ENCODE assay signal across 9 cellular contexts in genomic region chr6:64330694-64331309, GRCh38.
DNase-seq lines count a peak whose midpoint lies in the region; ATAC-seq and TF ChIP-seq lines count a peak whose summit lies in the region.
"Had no signal": no experiment of that assay in that cellular context is flagged by ENCODE, and none has a peak within 500 bp of the region (broad histone marks: within the 10 kb centered on the region; RNA-seq: fewer than 3 reads in every experiment).

No MANE protein-coding gene starts in this region.

- intact Hi-C loops in activated CD4-positive, alpha-beta T cell treated with anti-CD3 and anti-CD28 coated beads, Interleukin-2, amount 10 ng/mL, durations not matched to agents 24 days and 14 days (cut with micrococcal nuclease), result no loop called here
- intact Hi-C loops in Right ventricle myocardium superior (cut with DNase I), result no loop called here

- no peaks in the 10 kb centered on the region for H3K4me1 Mint-ChIP-seq in activated CD4-positive, alpha-beta T cell treated with anti-CD3 and anti-CD28 coated beads, Interleukin-2, amount 10 ng/mL, durations not matched to agents 24 days and 14 days

- peak; percentile 78 for DNase-seq in Caki2 (ENCODE audit: low read depth)
- DNase-seq in NB4 (ENCODE audit: low read depth), result peak; percentile 60
- peak; percentile 75 for DNase-seq in activated CD4-positive, alpha-beta T cell treated with anti-CD3 and anti-CD28 coated beads, Interleukin-2, amount 10 ng/mL, durations not matched to agents 24 days and 14 days
- DNase-seq in Right ventricle myocardium superior, result peak; percentile 80
- DNase-seq in retina, result peak; percentile 45

- no peak for TF ChIP-seq POLR2A in NB4 (IDR thresholded peaks at IDR 0.05; ENCODE audit: extremely low read depth, insufficient read length)

- no peak overlapping the region for H3K4me3 Mint-ChIP-seq in activated CD4-positive, alpha-beta T cell treated with anti-CD3 and anti-CD28 coated beads, Interleukin-2, amount 10 ng/mL, durations not matched to agents 24 days and 14 days
- H3K4me3 Mint-ChIP-seq: T-helper 1 cell treated with Interleukin-12 subunit alpha and Interleukin-12 subunit beta and Interleukin-4 antibody, amounts not matched to agents 30 μg/mL and 1 μg/mL, for 36 hours had no signal

- ATAC-seq in GM19035 (IDR thresholded peaks at IDR 0.05; ENCODE audit: unreplicated experiment), result peak; percentile 58
- ATAC-seq in Right ventricle myocardium superior (ENCODE audit: poor library complexity), result no peak
- ATAC-seq in HG02852 (IDR thresholded peaks at IDR 0.05; ENCODE audit: unreplicated experiment), result no peak
- no peak for ATAC-seq in HG03039 (IDR thresholded peaks at IDR 0.05; ENCODE audit: unreplicated experiment)

- no peak overlapping the region for H3K27ac Mint-ChIP-seq in activated CD4-positive, alpha-beta T cell treated with anti-CD3 and anti-CD28 coated beads, Interleukin-2, amount 10 ng/mL, durations not matched to agents 24 days and 14 days
- H3K27ac Mint-ChIP-seq: T-helper 1 cell treated with Interleukin-12 subunit alpha and Interleukin-12 subunit beta and Interleukin-4 antibody, amounts not matched to agents 30 μg/mL and 1 μg/mL, for 36 hours had no signal

- no peaks in the 10 kb centered on the region for H3K36me3 Mint-ChIP-seq in activated CD4-positive, alpha-beta T cell treated with anti-CD3 and anti-CD28 coated beads, Interleukin-2, amount 10 ng/mL, durations not matched to agents 24 days and 14 days (ENCODE audit: low read depth)

- in situ Hi-C loops in Caki2 (cut with HindIII; ENCODE audit: low pct_unique_long_range_greater_than_20kb, low sequenced_read_pairs), result no loop called here

- H3K27me3 Mint-ChIP-seq in activated CD4-positive, alpha-beta T cell treated with anti-CD3 and anti-CD28 coated beads, Interleukin-2, amount 10 ng/mL, durations not matched to agents 24 days and 14 days, result no peaks in the 10 kb centered on the region

- H3K9me3 Mint-ChIP-seq in activated CD4-positive, alpha-beta T cell treated with anti-CD3 and anti-CD28 coated beads, Interleukin-2, amount 10 ng/mL, durations not matched to agents 24 days and 14 days, result no peaks in the 10 kb centered on the region

- H3K4me3 ChIP-seq in NB4 (ENCODE audit: low read depth, low read length), result no peak overlapping the region

- peak; percentile 77 for TF ChIP-seq CTCF in NB4 (IDR thresholded peaks at IDR 0.05; ENCODE audit: low read depth, low read length)
